In the genomic region with DNA sequence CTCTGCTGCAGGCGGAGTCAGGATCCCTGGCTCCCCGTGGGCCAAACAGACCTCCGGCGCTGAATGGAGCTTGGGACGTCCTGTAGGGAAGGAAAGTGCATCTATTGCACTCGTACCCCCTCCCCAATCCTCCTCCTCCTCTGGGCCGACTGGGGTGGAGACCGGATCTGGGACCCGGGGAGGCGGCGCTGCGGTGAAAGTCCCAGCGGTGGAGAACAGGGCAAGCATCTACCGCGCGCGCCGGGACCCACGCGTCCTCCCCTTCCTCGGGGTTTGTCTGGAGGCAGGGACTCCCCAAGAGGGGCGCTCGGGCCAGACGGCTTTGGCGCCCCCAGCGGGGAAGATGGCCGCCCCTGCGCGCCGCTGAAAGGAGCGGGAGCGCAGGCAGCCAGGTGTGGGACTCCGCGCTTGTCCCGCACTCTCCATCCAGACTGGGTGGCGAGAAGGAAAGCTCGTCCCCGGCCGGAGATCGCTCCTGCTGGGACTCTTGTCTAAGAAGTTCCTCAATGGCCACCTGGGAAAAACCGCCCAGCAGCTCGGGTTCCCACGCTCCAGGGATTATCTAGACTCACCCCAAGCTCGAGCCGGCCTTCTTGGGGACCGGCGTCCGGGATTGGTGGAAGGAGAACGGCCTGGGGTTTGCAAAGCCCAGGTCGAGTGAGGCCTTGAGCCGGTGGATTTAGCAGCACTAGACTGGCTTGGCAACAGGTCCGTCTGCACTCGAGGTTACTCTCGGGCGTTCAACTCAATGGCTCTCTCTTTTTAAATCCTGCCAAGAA, we compare ENCODE assay signal across 8 cellular contexts. TPM values are rescaled to one million over a fixed set of nuclear protein-coding genes. Genes with fewer than 3 reads are reported as not detected.
DNase-seq lines count a peak whose midpoint lies in the region; ATAC-seq and TF ChIP-seq lines count a peak whose summit lies in the region.

No MANE protein-coding gene starts in this region.

- DNase-seq in AG10803 (ENCODE audit: low read depth) (peak; percentile 24), endothelial cell (ENCODE audit: low spot score) (peak; percentile 62), mesothelial cell of epicardium (ENCODE audit: low spot score in 2 of 2, unreplicated experiment in 2 of 2) (peak; percentile 48 to 72)
- DNase-seq in activated CD4-positive, alpha-beta T cell treated with anti-CD3 and anti-CD28 coated beads, Interleukin-2, amount 10 ng/mL, durations not matched to agents 7 days and 5 days, result peak; percentile 55

- peaks cover 51% of the 10 kb centered on the region for H3K4me1 Mint-ChIP-seq in activated CD4-positive, alpha-beta T cell treated with anti-CD3 and anti-CD28 coated beads, Interleukin-2, amount 10 ng/mL, durations not matched to agents 7 days and 5 days
- H3K4me1 Mint-ChIP-seq in endothelial cell (ENCODE audit: unreplicated experiment), result peaks cover 54% of the 10 kb centered on the region
- peaks cover 53% of the 10 kb centered on the region for H3K4me1 Mint-ChIP-seq in mesothelial cell of epicardium

- peak overlapping the region; percentile 96 for H3K9ac ChIP-seq in Loucy (ENCODE audit: low read depth, low read length, poor library complexity, severe bottlenecking)

- peak; percentile 32 for ATAC-seq in GM18502 (IDR thresholded peaks at IDR 0.05; ENCODE audit: poor library complexity, unreplicated experiment)
- no peak for ATAC-seq in GM19328 (IDR thresholded peaks at IDR 0.05; ENCODE audit: unreplicated experiment)

- peaks cover 13% of the 10 kb centered on the region for H3K36me3 Mint-ChIP-seq in activated CD4-positive, alpha-beta T cell treated with anti-CD3 and anti-CD28 coated beads, Interleukin-2, amount 10 ng/mL, durations not matched to agents 7 days and 5 days (ENCODE audit: low read depth)
- H3K36me3 Mint-ChIP-seq in endothelial cell (ENCODE audit: low read depth, unreplicated experiment) (peaks cover 21% of the 10 kb centered on the region), mesothelial cell of epicardium (peaks cover 2% of the 10 kb centered on the region)

- peak overlapping the region; percentile 77 for H3K27ac ChIP-seq in thymus (ENCODE audit: low read depth)

- peak overlapping the region; percentile 93 for H3K27ac Mint-ChIP-seq in activated CD4-positive, alpha-beta T cell treated with anti-CD3 and anti-CD28 coated beads, Interleukin-2, amount 10 ng/mL, durations not matched to agents 7 days and 5 days
- H3K27ac Mint-ChIP-seq in endothelial cell (ENCODE audit: unreplicated experiment), result peak overlapping the region; percentile 61
- peak overlapping the region; percentile 95 for H3K27ac Mint-ChIP-seq in mesothelial cell of epicardium

- H3K4me3 ChIP-seq in AG10803 (ENCODE audit: low read length) (peak overlapping the region; percentile 84), Loucy (ENCODE audit: low read length, poor library complexity, severe bottlenecking) (peak overlapping the region; percentile 84), thymus (ENCODE audit: low read length) (peak overlapping the region; percentile 63)

- H2AFZ ChIP-seq in Loucy (ENCODE audit: low read length), result no peak overlapping the region

- H3K4me3 Mint-ChIP-seq in activated CD4-positive, alpha-beta T cell treated with anti-CD3 and anti-CD28 coated beads, Interleukin-2, amount 10 ng/mL, durations not matched to agents 7 days and 5 days, result peak overlapping the region; percentile 85
- peak overlapping the region; percentile 98 for H3K4me3 Mint-ChIP-seq in endothelial cell (ENCODE audit: unreplicated experiment)
- peak overlapping the region; percentile 89 for H3K4me3 Mint-ChIP-seq in mesothelial cell of epicardium

- POLR2A ChIA-PET in activated CD4-positive, alpha-beta T cell treated with anti-CD3 and anti-CD28 coated beads, Interleukin-2, amount 10 ng/mL, durations not matched to agents 7 days and 5 days (lab: Charles Lee), result interaction anchor here (0.6 to 2.3 kb wide), 3 partner anchors 13 to 118 kb away, joined by 3 to 9 read pairs (median 3); no protein-coding TSS in a partner anchor

- H3K27me3 Mint-ChIP-seq in activated CD4-positive, alpha-beta T cell treated with anti-CD3 and anti-CD28 coated beads, Interleukin-2, amount 10 ng/mL, durations not matched to agents 7 days and 5 days, result peaks cover 6% of the 10 kb centered on the region
- peaks cover 19% of the 10 kb centered on the region for H3K27me3 Mint-ChIP-seq in endothelial cell (ENCODE audit: unreplicated experiment)
- H3K27me3 Mint-ChIP-seq in mesothelial cell of epicardium (ENCODE audit: low read depth), result no peaks in the 10 kb centered on the region

- H4K20me1 ChIP-seq in Loucy (ENCODE audit: insufficient read depth, low read length, poor library complexity, severe bottlenecking), result peaks cover 45% of the 10 kb centered on the region

- TF ChIP-seq CTCF in AG10803 (conservative IDR thresholded peaks at IDR 0.05; ENCODE audit: low read length) (peak; percentile 37), Loucy (conservative IDR thresholded peaks at IDR 0.05; ENCODE audit: low read length) (peak; percentile 56), endothelial cell (IDR thresholded peaks at IDR 0.05; ENCODE audit: unreplicated experiment) (peak; percentile 39), mesothelial cell of epicardium (IDR thresholded peaks at IDR 0.05; ENCODE audit: unreplicated experiment) (no peak)

- no peaks in the 10 kb centered on the region for H3K9me3 Mint-ChIP-seq in activated CD4-positive, alpha-beta T cell treated with anti-CD3 and anti-CD28 coated beads, Interleukin-2, amount 10 ng/mL, durations not matched to agents 7 days and 5 days
- no peaks in the 10 kb centered on the region for H3K9me3 Mint-ChIP-seq in endothelial cell (ENCODE audit: unreplicated experiment)
- no peaks in the 10 kb centered on the region for H3K9me3 Mint-ChIP-seq in mesothelial cell of epicardium

- under 1% methylated on average over 55 of the region's 55 CpGs for WGBS in thymus

- peaks cover 14% of the 10 kb centered on the region for H3F3A ChIP-seq in Loucy (ENCODE audit: low read depth)

- H3K9me3 ChIP-seq in Loucy (ENCODE audit: insufficient read depth, low read depth, low read length), result no peaks in the 10 kb centered on the region
- H3K9me3 ChIP-seq in thymus (ENCODE audit: control insufficient read depth), result no peaks in the 10 kb centered on the region

- H3K4me1 ChIP-seq in Loucy (ENCODE audit: insufficient read depth, low read length, poor library complexity, severe bottlenecking) (peaks cover 53% of the 10 kb centered on the region), thymus (ENCODE audit: control insufficient read depth, insufficient read depth, low read length) (peaks cover 39% of the 10 kb centered on the region)

- H3K9me2 ChIP-seq in Loucy (replicated peaks; ENCODE audit: low read depth, low read length), result no peaks in the 10 kb centered on the region

- peak overlapping the region; percentile 95 for H3K4me2 ChIP-seq in Loucy (ENCODE audit: low read depth, low read length, poor library complexity, severe bottlenecking)

- CTCF ChIA-PET in activated CD4-positive, alpha-beta T cell treated with anti-CD3 and anti-CD28 coated beads, Interleukin-2, amount 10 ng/mL, durations not matched to agents 7 days and 5 days (lab: Charles Lee), result interaction anchor here (0.6 to 3.3 kb wide), 11 partner anchors 9 to 596 kb away, joined by 3 to 42 read pairs (median 3); a partner anchor contains a TSS

- H3K36me3 ChIP-seq in Loucy (ENCODE audit: insufficient read depth, low read length), result 0 out of 2 replicates have a peak, but pooled peaks cover 4% of the 10 kb centered on the region
- H3K36me3 ChIP-seq in thymus (ENCODE audit: control insufficient read depth, insufficient read depth), result no peaks in the 10 kb centered on the region

- H3K27me3 ChIP-seq in Loucy (ENCODE audit: insufficient read depth, low read length, poor library complexity, severe bottlenecking) (peaks cover 12% of the 10 kb centered on the region), thymus (ENCODE audit: control insufficient read depth, insufficient read depth) (no peaks in the 10 kb centered on the region)

- H3K79me2 ChIP-seq in Loucy (ENCODE audit: insufficient read depth, low read length), result peaks cover 85% of the 10 kb centered on the region

RNA-seq across cellular contexts. Expression of a gene that starts 0.7 kb away (rescaled TPM):
- total RNA-seq in activated CD4-positive, alpha-beta T cell treated with anti-CD3 and anti-CD28 coated beads, Interleukin-2, amount 10 ng/mL, durations not matched to agents 7 days and 5 days, result 100 to 1,000 TPM; 128 to 135 TPM
- total RNA-seq in endothelial cell (ENCODE audit: unreplicated experiment) (682 TPM), mesothelial cell of epicardium (317 to 337 TPM (median 324 TPM) in 3 replicates)
- polyA plus RNA-seq in thymus, result 11.2 TPM

RNA-seq across cellular contexts. Expression of a gene that starts 12.0 kb away (rescaled TPM):
- total RNA-seq in activated CD4-positive, alpha-beta T cell treated with anti-CD3 and anti-CD28 coated beads, Interleukin-2, amount 10 ng/mL, durations not matched to agents 7 days and 5 days, result 10 to 100 TPM; 25.7 to 27.1 TPM
- total RNA-seq in endothelial cell (ENCODE audit: unreplicated experiment) (102 TPM), mesothelial cell of epicardium (108 to 115 TPM (median 108 TPM) in 3 replicates)
- 4.4 TPM for polyA plus RNA-seq in thymus

RNA-seq across cellular contexts. Expression of a gene that starts 36.1 kb away (rescaled TPM):
- total RNA-seq in activated CD4-positive, alpha-beta T cell treated with anti-CD3 and anti-CD28 coated beads, Interleukin-2, amount 10 ng/mL, durations not matched to agents 7 days and 5 days, result 100 to 1,000 TPM in 1 of 2 experiments, 10 to 100 TPM in 1; 98.6 to 118 TPM
- total RNA-seq in endothelial cell (ENCODE audit: unreplicated experiment) (22.0 TPM), mesothelial cell of epicardium (19.5 to 20.9 TPM (median 20.3 TPM) in 3 replicates)
- 10.0 TPM for polyA plus RNA-seq in thymus

RNA-seq across cellular contexts. Expression of a gene that starts 36.4 kb away (rescaled TPM):
- 100 to 1,000 TPM; 154 to 160 TPM for total RNA-seq in activated CD4-positive, alpha-beta T cell treated with anti-CD3 and anti-CD28 coated beads, Interleukin-2, amount 10 ng/mL, durations not matched to agents 7 days and 5 days
- total RNA-seq in endothelial cell (ENCODE audit: unreplicated experiment) (125 TPM), mesothelial cell of epicardium (139 to 154 TPM (median 148 TPM) in 3 replicates)
- polyA plus RNA-seq in thymus, result 148 TPM
